ENCODE assay signal across 14 cellular contexts in genomic region chr16:84876873-84877606, GRCh38. TPM values are rescaled to one million over a fixed set of nuclear protein-coding genes. Genes with fewer than 3 reads are reported as not detected.
A peak's percentile ranks its signal among the peaks of the same experiment; 100 is the strongest.
DNase-seq lines count a peak whose midpoint lies in the region; ATAC-seq and TF ChIP-seq lines count a peak whose summit lies in the region.
"Had no signal": no experiment of that assay in that cellular context is flagged by ENCODE, and none has a peak within 500 bp of the region (broad histone marks: within the 10 kb centered on the region; RNA-seq: fewer than 3 reads in every experiment).

No MANE protein-coding gene starts in this region.

- DNase-seq in GM23338 (ENCODE audit: low spot score) (peak; percentile 37), NT2/D1 (ENCODE audit: low read depth, low spot score) (no peak), left colon (no peak), posterior vena cava (ENCODE audit: low spot score) (peak; percentile 41), foreskin fibroblast (no peak)
- DNase-seq in naive thymus-derived CD4-positive, alpha-beta T cell: no peak
- DNase-seq: DND-41, NCI-H1105, NCI-H1694, NCI-H510A treated with DMSO at 0.1 percent for 48 hours had no signal

- no peak overlapping the region for H3K4me3 ChIP-seq in GM23338
- no peak overlapping the region for H3K4me3 ChIP-seq in NT2/D1 (ENCODE audit: insufficient read length, low read depth)
- H3K4me3 ChIP-seq in foreskin fibroblast (ENCODE audit: low read depth in 1 of 2, low read length in 2 of 2): no peak overlapping the region
- no peak overlapping the region for H3K4me3 ChIP-seq in naive thymus-derived CD4-positive, alpha-beta T cell (ENCODE audit: low read length)
- H3K4me3 ChIP-seq: A549 had no signal

- H3K9me2 ChIP-seq in GM23338 (ENCODE audit: insufficient read depth): no peaks in the 10 kb centered on the region

- no peaks in the 10 kb centered on the region for H4K20me1 ChIP-seq in GM23338 (replicated peaks; ENCODE audit: insufficient read depth)

- no peaks in the 10 kb centered on the region for H3K9me3 ChIP-seq in NT2/D1 (ENCODE audit: insufficient read depth, low read length)
- H3K9me3 ChIP-seq in naive thymus-derived CD4-positive, alpha-beta T cell (ENCODE audit: control insufficient read depth in 2 of 3, low read length in 3 of 3): no peaks in the 10 kb centered on the region
- H3K9me3 ChIP-seq: A549 had no signal

- intact Hi-C loops in left colon (cut with DNase I, micrococcal nuclease): no loop called here
- intact Hi-C loops in posterior vena cava (cut with DNase I): no loop called here
- intact Hi-C loops in naive thymus-derived CD4-positive, alpha-beta T cell (cut with micrococcal nuclease): no loop called here

- H3K9ac ChIP-seq in NT2/D1 (ENCODE audit: insufficient read length, low read depth): peak overlapping the region; percentile 14

- TF ChIP-seq CTCF in GM23338 (conservative IDR thresholded peaks at IDR 0.05; ENCODE audit: low read depth in 2 of 2) (no peak), foreskin fibroblast (IDR thresholded peaks at IDR 0.05; ENCODE audit: low read depth, low read length) (no peak)

- H2AFZ ChIP-seq in GM23338: no peak overlapping the region

- CTCF ChIA-PET in naive thymus-derived CD4-positive, alpha-beta T cell (lab: Charles Lee): interaction anchor here (0.6 kb wide), 1 partner anchor 99 kb away, joined by 5 read pairs; no protein-coding TSS in a partner anchor

- no peak overlapping the region for H3K27ac ChIP-seq in GM23338 (ENCODE audit: low read depth)
- no peak overlapping the region for H3K27ac ChIP-seq in naive thymus-derived CD4-positive, alpha-beta T cell (ENCODE audit: low read depth, low read length)
- H3K27ac ChIP-seq: A549, C4-2B had no signal

- H3K4me1 Mint-ChIP-seq in GM23338: peaks cover 5% of the 10 kb centered on the region; the same call in 2 of the 3 replicates
- H3K4me1 Mint-ChIP-seq in naive thymus-derived CD4-positive, alpha-beta T cell: no peaks in the 10 kb centered on the region

- H3K4me2 ChIP-seq in GM23338: no peak overlapping the region
- H3K4me2 ChIP-seq: A549 had no signal

- H3K27me3 ChIP-seq in GM23338 (ENCODE audit: insufficient read depth): no peaks in the 10 kb centered on the region
- no peaks in the 10 kb centered on the region for H3K27me3 ChIP-seq in NT2/D1 (ENCODE audit: insufficient read depth, insufficient read length)
- H3K27me3 ChIP-seq in naive thymus-derived CD4-positive, alpha-beta T cell (ENCODE audit: control insufficient read depth in 2 of 2, insufficient read depth in 2 of 2, low read length in 2 of 2): no peaks in the 10 kb centered on the region

- POLR2A ChIA-PET in naive thymus-derived CD4-positive, alpha-beta T cell (lab: Charles Lee): no interaction called here

- H3K9me3 Mint-ChIP-seq in GM23338: no peaks in the 10 kb centered on the region
- peaks cover 0 to 4% (median 0%) of the 10 kb centered on the region in 11 donors for H3K9me3 Mint-ChIP-seq in naive thymus-derived CD4-positive, alpha-beta T cell

- H3K79me2 ChIP-seq in GM23338 (replicated peaks; ENCODE audit: insufficient read depth): no peaks in the 10 kb centered on the region

- no peak overlapping the region for H3K27ac Mint-ChIP-seq in GM23338
- H3K27ac Mint-ChIP-seq in naive thymus-derived CD4-positive, alpha-beta T cell: no peak overlapping the region

- H3F3A ChIP-seq in GM23338 (replicated peaks; ENCODE audit: low read depth): no peaks in the 10 kb centered on the region

- H3K4me1 ChIP-seq in GM23338 (ENCODE audit: insufficient read depth) (no peaks in the 10 kb centered on the region), NT2/D1 (ENCODE audit: insufficient read depth, insufficient read length) (peaks cover 5% of the 10 kb centered on the region)
- no peaks in the 10 kb centered on the region for H3K4me1 ChIP-seq in naive thymus-derived CD4-positive, alpha-beta T cell (ENCODE audit: control insufficient read depth in 2 of 2, insufficient read depth in 2 of 2, low read length in 2 of 2)

- peak; percentile 80 for ATAC-seq in GM23338
- ATAC-seq in left colon: peak; percentile 76
- ATAC-seq in naive thymus-derived CD4-positive, alpha-beta T cell: no peak
- no peak for ATAC-seq in HG03460 (IDR thresholded peaks at IDR 0.05; ENCODE audit: unreplicated experiment)
- ATAC-seq: A549, Panc1 had no signal

- H3K4me3 Mint-ChIP-seq in GM23338: no peak overlapping the region
- no peak overlapping the region for H3K4me3 Mint-ChIP-seq in naive thymus-derived CD4-positive, alpha-beta T cell

- peaks cover 9% of the 10 kb centered on the region; the same call in 2 of the 3 replicates for H3K36me3 Mint-ChIP-seq in GM23338 (ENCODE audit: low read depth)
- H3K36me3 Mint-ChIP-seq in naive thymus-derived CD4-positive, alpha-beta T cell: peaks cover 0 to 5% (median 0%) of the 10 kb centered on the region in 5 donors

- 0 out of 2 replicates have a peak, but pooled peaks cover 4% of the 10 kb centered on the region for H3K36me3 ChIP-seq in GM23338 (ENCODE audit: insufficient read depth)
- peaks cover 8% of the 10 kb centered on the region for H3K36me3 ChIP-seq in NT2/D1 (ENCODE audit: insufficient read depth, insufficient read length, low read length)
- no peaks in the 10 kb centered on the region for H3K36me3 ChIP-seq in naive thymus-derived CD4-positive, alpha-beta T cell (ENCODE audit: control insufficient read depth in 2 of 3, insufficient read depth in 3 of 3, low read length in 3 of 3)

- H3K27me3 Mint-ChIP-seq in GM23338 (ENCODE audit: insufficient read depth, low read depth, poor library complexity): peaks cover 11% of the 10 kb centered on the region
- peaks cover 0 to 7% (median 0%) of the 10 kb centered on the region in 5 donors for H3K27me3 Mint-ChIP-seq in naive thymus-derived CD4-positive, alpha-beta T cell

TF ChIP-seq in GM23338, 12 proteins besides CTCF, POLR2A, EP300 and RAD21 (continues in another document):
- no peak for TF ChIP-seq ETS1 (IDR thresholded peaks at IDR 0.05)
- TF ChIP-seq CREB1 (CRISPR knock-in tag; IDR thresholded peaks at IDR 0.05; ENCODE audit: low read depth): no peak
- no peak for TF ChIP-seq ZNF114 (CRISPR knock-in tag; IDR thresholded peaks at IDR 0.05)

RNA-seq across cellular contexts. Expression of gene CRISPLD2, which starts 57.3 kb away (rescaled TPM):
- 6.0 and 8.3 TPM in 2 replicates for total RNA-seq in GM23338 (2014; rRNA removed; shearing (Covaris generic))
- polyA plus RNA-seq in GM23338 (2016; fragmentation: Nextera tagmentation; extraction: Ambion mirVana): 2.1 and 2.6 TPM in 2 replicates
- total RNA-seq in left colon: 10 to 100 TPM; 27.2 to 31.6 TPM
- total RNA-seq in posterior vena cava: 100 to 1,000 TPM; 259 to 311 TPM
- total RNA-seq in naive thymus-derived CD4-positive, alpha-beta T cell: 10 to 100 TPM in 1 of 5 experiments, 1 to 10 TPM in 1, under 1 TPM in 3; 0.38 to 14.4 (median 0.49) TPM
- polyA plus RNA-seq in naive thymus-derived CD4-positive, alpha-beta T cell: 1 to 10 TPM in 1 of 2 donors, under 1 TPM in 1; 0.82 to 1.7 TPM

Comparison
In these comparisons a context has a peak if more than half of its experiments do, and no peak if none do; other contexts are left out.
1. ATAC-seq: peak in GM23338 (single experiment) and left colon (single experiment); none in naive thymus-derived CD4-positive, alpha-beta T cell (single experiment) and HG03460 (single experiment).
2. DNase-seq: peak in GM23338 (single experiment) and posterior vena cava (single experiment); none in NT2/D1 (single experiment), left colon (0 of 2), foreskin fibroblast (0 of 2) and naive thymus-derived CD4-positive, alpha-beta T cell (0 of 9).
3. RNA of gene CRISPLD2, which starts 57.3 kb away (total RNA-seq): 259 to 311 TPM in posterior vena cava; 27.2 to 31.6 TPM in left colon, 6.0 to 8.3 TPM in GM23338 and 0.38 to 14.4 TPM in naive thymus-derived CD4-positive, alpha-beta T cell; every median in the first group is over 4 times any median in the second.